Comparison of ENCODE assay signal across 1 cellular context in the genomic region with DNA sequence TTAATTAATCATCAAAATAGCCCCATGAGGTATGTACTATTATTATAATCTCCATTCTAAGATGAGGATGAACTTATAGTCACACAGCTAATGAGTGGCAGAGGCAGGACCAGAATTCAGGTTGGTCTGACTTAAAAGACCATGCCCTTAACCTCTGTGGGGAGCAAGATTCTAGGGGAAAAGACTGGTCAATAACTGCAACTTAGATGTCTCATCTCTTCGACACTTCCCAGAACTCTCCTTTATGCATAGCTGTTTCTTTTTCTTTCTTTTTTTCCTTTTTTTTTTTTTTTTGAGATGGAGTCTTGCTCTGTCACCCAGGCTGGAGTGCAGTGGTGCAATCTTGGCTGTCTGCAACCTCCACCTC.
TF ChIP-seq lines count a peak whose summit lies in the region.

No MANE protein-coding gene starts in this region.

TF ChIP-seq in K562, 482 proteins besides CTCF, POLR2A, EP300 and RAD21 (continued from another document):
- TF ChIP-seq ZNF449 (CRISPR knock-in tag; IDR thresholded peaks at IDR 0.05) (no peak), ELF2 (CRISPR knock-in tag; IDR thresholded peaks at IDR 0.05) (0 out of 2 replicates have a peak, but pooled peaks have one; percentile 3), ZNF696 (CRISPR knock-in tag; conservative IDR thresholded peaks at IDR 0.05) (no peak), ZNF311 (CRISPR knock-in tag; IDR thresholded peaks at IDR 0.05) (0 out of 2 replicates have a peak, but pooled peaks have one; percentile 2), PTRF (tag; IDR thresholded peaks at IDR 0.05) (peak; percentile 2; the same call in 1 of the 2 replicates), ZKSCAN8 (CRISPR knock-in tag; IDR thresholded peaks at IDR 0.05) (no peak), BACH1 (tag; IDR thresholded peaks at IDR 0.05) (0 out of 2 replicates have a peak, but pooled peaks have one; percentile 2), ERF (CRISPR knock-in tag; IDR thresholded peaks at IDR 0.05) (no peak), ZNF175 (CRISPR knock-in tag; IDR thresholded peaks at IDR 0.05; ENCODE audit: low read depth) (0 out of 2 replicates have a peak, but pooled peaks have one; percentile 54), GATA2 (CRISPR knock-in tag; IDR thresholded peaks at IDR 0.05) (no peak), ZNF740 (CRISPR knock-in tag; IDR thresholded peaks at IDR 0.05) (no peak), ZNF740 (tag; IDR thresholded peaks at IDR 0.05) (peak in 1 of 2 experiments; percentile 65; a peak in 2 of 4 replicates), PHF21A (IDR thresholded peaks at IDR 0.05; ENCODE audit: borderline replicate concordance, low read depth) (no peak), NFRKB (IDR thresholded peaks at IDR 0.05; ENCODE audit: low read depth) (peak; percentile 43; the same call in 1 of the 2 replicates), YBX1 (IDR thresholded peaks at IDR 0.05) (no peak), ZNF41 (CRISPR knock-in tag; conservative IDR thresholded peaks at IDR 0.05) (0 out of 2 replicates have a peak, but pooled peaks have one; percentile 6), GABPB1 (CRISPR knock-in tag; IDR thresholded peaks at IDR 0.05) (no peak), DDX20 (tag; IDR thresholded peaks at IDR 0.05; ENCODE audit: low read depth) (0 out of 2 replicates have a peak, but pooled peaks have one; percentile 3)
